In genomic region chr19:12938536-12939291, GRCh38 we compare ENCODE assay signal across 8 cellular contexts. TPM values are rescaled to one million over a fixed set of nuclear protein-coding genes. Genes with fewer than 3 reads are reported as not detected.
A peak's percentile ranks its signal among the peaks of the same experiment; 100 is the strongest.
DNase-seq lines count a peak whose midpoint lies in the region; ATAC-seq and TF ChIP-seq lines count a peak whose summit lies in the region.

TSS of gene CALR (plus strand) at chr19:12938609. CDS start at chr19:12938680, 71 bp downstream.

- no peaks in the 10 kb centered on the region for H3K9me2 ChIP-seq in MM.1S (replicated peaks; ENCODE audit: insufficient read depth, low read length)

- peak within 1 kb of the TSS; percentile 90 for H3K9ac ChIP-seq in MM.1S (ENCODE audit: low read length)

- TF ChIP-seq POLR2A in GM18526 (IDR thresholded peaks at IDR 0.05; ENCODE audit: extremely low read depth, insufficient read length): peak; percentile 99

- ATAC-seq in GM21737 (IDR thresholded peaks at IDR 0.05; ENCODE audit: unreplicated experiment): no peak

- H3F3A ChIP-seq in MM.1S (ENCODE audit: insufficient read depth, low read length): peaks cover 69% of the 10 kb centered on the region

- intact Hi-C loops in left ventricle myocardium inferior (cut with micrococcal nuclease): no loop called here

- H3K4me1 Mint-ChIP-seq in activated naive CD8-positive, alpha-beta T cell treated with anti-CD3 and anti-CD28 coated beads for 36 hours: peaks cover 54% of the 10 kb centered on the region

- H3K4me3 Mint-ChIP-seq in activated naive CD8-positive, alpha-beta T cell treated with anti-CD3 and anti-CD28 coated beads for 36 hours: peak within 1 kb of the TSS; percentile 99

- peaks cover 15% of the 10 kb centered on the region for H4K20me1 ChIP-seq in MM.1S (ENCODE audit: insufficient read depth, low read length)

- H3K4me1 ChIP-seq in MM.1S (ENCODE audit: low read length) (peaks cover 47% of the 10 kb centered on the region), left ventricle myocardium inferior (peaks cover 67% of the 10 kb centered on the region)

- H3K36me3 ChIP-seq in MM.1S (replicated peaks; ENCODE audit: insufficient read depth, low read length): peaks cover 24% of the 10 kb centered on the region
- H3K36me3 ChIP-seq in left ventricle myocardium inferior: peaks cover 47% of the 10 kb centered on the region

- H3K4me2 ChIP-seq in MM.1S (ENCODE audit: low read depth, low read length): peak within 1 kb of the TSS; percentile 77

- peaks cover 43% of the 10 kb centered on the region for H3K79me2 ChIP-seq in MM.1S (ENCODE audit: low read length)

- no peaks in the 10 kb centered on the region for H3K9me3 ChIP-seq in MM.1S (replicated peaks; ENCODE audit: insufficient read depth, low read length)
- no peaks in the 10 kb centered on the region for H3K9me3 ChIP-seq in left ventricle myocardium inferior (replicated peaks)

- peaks cover 1% of the 10 kb centered on the region for H3K9me3 Mint-ChIP-seq in activated naive CD8-positive, alpha-beta T cell treated with anti-CD3 and anti-CD28 coated beads for 36 hours

- POLR2A ChIA-PET in AG04449 (lab: Yijun Ruan, JAX): interaction anchor here (0.9 to 1.2 kb wide), 2 partner anchors 8 to 27 kb away, joined by 3 read pairs; no protein-coding TSS in a partner anchor

- peak within 1 kb of the TSS; percentile 90 for H3K4me3 ChIP-seq in AG04449 (ENCODE audit: low read depth, low read length)
- peak within 1 kb of the TSS; percentile 92 for H3K4me3 ChIP-seq in MM.1S (ENCODE audit: low read length)
- H3K4me3 ChIP-seq in left ventricle myocardium inferior: peak within 1 kb of the TSS; percentile 83

- peak within 1 kb of the TSS; percentile 92 for H3K27ac Mint-ChIP-seq in activated naive CD8-positive, alpha-beta T cell treated with anti-CD3 and anti-CD28 coated beads for 36 hours

- H3K27me3 Mint-ChIP-seq in activated naive CD8-positive, alpha-beta T cell treated with anti-CD3 and anti-CD28 coated beads for 36 hours: no peaks in the 10 kb centered on the region

- no peaks in the 10 kb centered on the region for H3K27me3 ChIP-seq in MM.1S (replicated peaks; ENCODE audit: insufficient read depth, low read length)
- H3K27me3 ChIP-seq in left ventricle myocardium inferior (ENCODE audit: low read depth): no peaks in the 10 kb centered on the region

- H2AFZ ChIP-seq in MM.1S (ENCODE audit: low read length): peak within 1 kb of the TSS; percentile 45

- TF ChIP-seq CTCF in AG04449 (IDR thresholded peaks at IDR 0.05; ENCODE audit: insufficient read depth, low read length, missing control alignments) (no peak), MM.1S (IDR thresholded peaks at IDR 0.05; ENCODE audit: low read length) (peak; percentile 28), left ventricle myocardium inferior (IDR thresholded peaks at IDR 0.05; ENCODE audit: borderline replicate concordance) (peak; percentile 31)

- H3K27ac ChIP-seq in MM.1S (ENCODE audit: low read length): peak within 1 kb of the TSS; percentile 75
- peak within 1 kb of the TSS; percentile 91 for H3K27ac ChIP-seq in left ventricle myocardium inferior (replicated peaks)

- CTCF ChIA-PET in AG04449 (lab: Yijun Ruan, JAX): interaction anchor here (1.0 to 1.3 kb wide), 4 partner anchors 27 to 155 kb away, joined by 3 to 7 read pairs (median 4); no protein-coding TSS in a partner anchor

- H3K36me3 Mint-ChIP-seq in activated naive CD8-positive, alpha-beta T cell treated with anti-CD3 and anti-CD28 coated beads for 36 hours: peaks cover 51% of the 10 kb centered on the region

- DNase-seq in AG04449 (ENCODE audit: low read depth, low spot score): no peak
- DNase-seq in MM.1S: peak; percentile 36
- DNase-seq in activated naive CD8-positive, alpha-beta T cell treated with anti-CD3 and anti-CD28 coated beads for 36 hours: no peak
- DNase-seq in left ventricle myocardium inferior: no peak
- peak; percentile 99 for DNase-seq in retina
- no peak for DNase-seq in NCI-H446 treated with DMSO at 0.1 percent for 48 hours (lab: John Stamatoyannopoulos, UW)

RNA-seq across cellular contexts. Expression of gene CALR, which starts in this region (rescaled TPM):
- 100 to 1,000 TPM; 673 to 688 TPM for total RNA-seq in activated naive CD8-positive, alpha-beta T cell treated with anti-CD3 and anti-CD28 coated beads for 36 hours
- total RNA-seq in left ventricle myocardium inferior: 365 TPM

Comparison
In these comparisons a context has a peak if more than half of its experiments do, and no peak if none do; other contexts are left out.
1. DNase-seq: peak in MM.1S (single experiment) and retina (single experiment); none in AG04449 (single experiment), activated naive CD8-positive, alpha-beta T cell treated with anti-CD3 and anti-CD28 coated beads for 36 hours (single experiment), left ventricle myocardium inferior (single experiment) and NCI-H446 treated with DMSO at 0.1 percent for 48 hours (single experiment).
2. Peak in every context shown above with its lines, with median percentiles within 50 percentile points of each other: H3K4me3 ChIP-seq.